ENCODE assay signal across 1 cellular context in the genomic region with DNA sequence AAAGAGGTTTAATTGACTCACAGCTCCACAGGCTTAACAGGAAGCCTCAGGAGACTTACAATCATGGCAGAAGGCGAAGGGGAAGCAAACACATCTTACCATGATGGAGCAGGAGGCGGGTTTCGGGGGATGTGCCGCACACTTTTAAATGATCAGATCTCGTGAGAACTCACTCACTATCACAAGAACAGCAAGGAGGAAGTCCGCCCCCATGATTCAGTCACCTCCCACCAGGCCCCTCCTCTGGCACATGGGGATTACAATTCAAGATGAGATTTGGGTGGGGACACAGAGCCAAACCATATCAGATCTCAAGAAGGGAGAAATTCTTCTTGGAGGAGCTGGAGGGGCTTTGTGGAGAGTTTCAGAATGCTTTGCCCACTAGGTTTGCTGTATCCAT. TPM values are rescaled to one million over a fixed set of nuclear protein-coding genes. Genes with fewer than 3 reads are reported as not detected.
"Had no signal": no experiment of that assay in that cellular context is flagged by ENCODE, and none has a peak within 500 bp of the region (broad histone marks: within the 10 kb centered on the region; RNA-seq: fewer than 3 reads in every experiment).

No MANE protein-coding gene starts in this region.

RNA-seq across cellular contexts. Expression of gene P2RX7, which starts 32.2 kb away (rescaled TPM):
- total RNA-seq: HT-29 had no signal
